Comparison of ENCODE assay signal across 9 cellular contexts in genomic region chr10:76632158-76633051, GRCh38.
DNase-seq lines count a peak whose midpoint lies in the region; ATAC-seq and TF ChIP-seq lines count a peak whose summit lies in the region.
"Had no signal": no experiment of that assay in that cellular context is flagged by ENCODE, and none has a peak within 500 bp of the region (broad histone marks: within the 10 kb centered on the region; RNA-seq: fewer than 3 reads in every experiment).

No MANE protein-coding gene starts in this region.

- in situ Hi-C loops in GM13976 (cut with MboI; ENCODE audit: low sequenced_read_pairs, unreplicated experiment), result no loop called here

- peaks cover 7% of the 10 kb centered on the region for H3K4me1 Mint-ChIP-seq in chondrocyte (ENCODE audit: low read depth)
- no peaks in the 10 kb centered on the region for H3K4me1 Mint-ChIP-seq in T-helper 2 cell treated with Interferon-gamma antibody and Interleukin-4, amounts not matched to agents 5 μg/mL and 100 μg/mL, for 36 hours (ENCODE audit: low read depth)

- peak overlapping the region; percentile 2 for H3K4me3 Mint-ChIP-seq in chondrocyte (ENCODE audit: unreplicated experiment)
- H3K4me3 Mint-ChIP-seq in T-helper 2 cell treated with Interferon-gamma antibody and Interleukin-4, amounts not matched to agents 5 μg/mL and 100 μg/mL, for 36 hours, result no peak overlapping the region

- ATAC-seq in GM21717 (IDR thresholded peaks at IDR 0.05; ENCODE audit: unreplicated experiment), result no peak
- ATAC-seq in GM18870 (IDR thresholded peaks at IDR 0.05; ENCODE audit: unreplicated experiment), result no peak

- intact Hi-C loops in posterior vena cava (cut with DNase I), result no loop called here

- peak; percentile 5 for TF ChIP-seq CTCF in GM13976 (IDR thresholded peaks at IDR 0.05; ENCODE audit: borderline replicate concordance, control extremely low read depth, extremely low read depth, insufficient read depth, missing control alignments)
- peak; percentile 55 for TF ChIP-seq CTCF in chondrocyte (IDR thresholded peaks at IDR 0.05)

- no peaks in the 10 kb centered on the region for H3K9me3 Mint-ChIP-seq in chondrocyte (ENCODE audit: low read depth)
- no peaks in the 10 kb centered on the region for H3K9me3 Mint-ChIP-seq in T-helper 2 cell treated with Interferon-gamma antibody and Interleukin-4, amounts not matched to agents 5 μg/mL and 100 μg/mL, for 36 hours

- H3K27ac Mint-ChIP-seq in chondrocyte (ENCODE audit: unreplicated experiment), result no peak overlapping the region
- no peak overlapping the region for H3K27ac Mint-ChIP-seq in T-helper 2 cell treated with Interferon-gamma antibody and Interleukin-4, amounts not matched to agents 5 μg/mL and 100 μg/mL, for 36 hours
- H3K27ac Mint-ChIP-seq: T-cell had no signal

- no peaks in the 10 kb centered on the region for H3K36me3 Mint-ChIP-seq in chondrocyte (ENCODE audit: low read depth)
- H3K36me3 Mint-ChIP-seq in T-helper 2 cell treated with Interferon-gamma antibody and Interleukin-4, amounts not matched to agents 5 μg/mL and 100 μg/mL, for 36 hours (ENCODE audit: low read depth), result no peaks in the 10 kb centered on the region
- H3K36me3 Mint-ChIP-seq: T-cell had no signal

- DNase-seq in GM13976 (ENCODE audit: low spot score), result no peak
- peak; percentile 53 for DNase-seq in NCI-H2029 (lab: John Stamatoyannopoulos, UW)
- no peak for DNase-seq in chondrocyte (ENCODE audit: low spot score)
- DNase-seq in mucosa of gallbladder (ENCODE audit: low spot score), result peak; percentile 24
- DNase-seq in T-helper 2 cell treated with Interferon-gamma antibody and Interleukin-4, amounts not matched to agents 5 μg/mL and 100 μg/mL, for 36 hours (ENCODE audit: low spot score), result no peak
- no peak for DNase-seq in posterior vena cava (ENCODE audit: low spot score)

- H3K27me3 Mint-ChIP-seq in chondrocyte (ENCODE audit: low read depth), result peaks cover 2% of the 10 kb centered on the region
- no peaks in the 10 kb centered on the region for H3K27me3 Mint-ChIP-seq in T-helper 2 cell treated with Interferon-gamma antibody and Interleukin-4, amounts not matched to agents 5 μg/mL and 100 μg/mL, for 36 hours (ENCODE audit: low read depth)
- H3K27me3 Mint-ChIP-seq: T-cell had no signal

Comparison
In these comparisons a context has a peak if more than half of its experiments do, and no peak if none do; other contexts are left out.
1. DNase-seq: peak in NCI-H2029 (single experiment) and mucosa of gallbladder (single experiment); none in GM13976 (single experiment), chondrocyte (single experiment), T-helper 2 cell treated with Interferon-gamma antibody and Interleukin-4, amounts not matched to agents 5 μg/mL and 100 μg/mL, for 36 hours (single experiment) and posterior vena cava (single experiment).